In genomic region chr1:112298558-112298957, GRCh38 we compare ENCODE assay signal across 9 cellular contexts.
DNase-seq lines count a peak whose midpoint lies in the region; ATAC-seq, FAIRE-seq and TF ChIP-seq lines count a peak whose summit lies in the region.
"Had no signal": no experiment of that assay in that cellular context is flagged by ENCODE, and none has a peak within 500 bp of the region (broad histone marks: within the 10 kb centered on the region; RNA-seq: fewer than 3 reads in every experiment).

No MANE protein-coding gene starts in this region.

- peak; percentile 73 for FAIRE-seq in keratinocyte (lab: Jason Lieb, UNC)
- FAIRE-seq: islet of Langerhans had no signal

- dilution Hi-C loops in keratinocyte (cut with MboI; ENCODE audit: extremely low pct_ligation_motif_present, low sequenced_read_pairs) = no loop called here

- H3K36me3 ChIP-seq in BJ (ENCODE audit: control insufficient read depth, insufficient read depth, low read length) = no peaks in the 10 kb centered on the region
- H3K36me3 ChIP-seq in keratinocyte (ENCODE audit: control insufficient read depth in 2 of 2, extremely low read depth in 1 of 2, insufficient read depth in 2 of 2, low read length in 2 of 2) = no peaks in the 10 kb centered on the region
- no peaks in the 10 kb centered on the region for H3K36me3 ChIP-seq in vagina

- H3K4me3 ChIP-seq in BJ (ENCODE audit: low read depth, low read length) (no peak overlapping the region), astrocyte of the spinal cord (ENCODE audit: low read depth, low read length) (no peak overlapping the region), keratinocyte (ENCODE audit: control insufficient read depth in 2 of 3, extremely low read depth in 1 of 3, insufficient read depth in 2 of 3, low read depth in 1 of 3, low read length in 3 of 3) (no peak overlapping the region), vagina (no peak overlapping the region)

- intact Hi-C loops in vagina (cut with DNase I) = no loop called here

- H3K4me1 ChIP-seq in keratinocyte (ENCODE audit: control insufficient read depth, extremely low read depth, insufficient read depth, low read length) = peaks cover 5% of the 10 kb centered on the region
- H3K4me1 ChIP-seq in vagina = no peaks in the 10 kb centered on the region

- H3K27ac ChIP-seq in keratinocyte (ENCODE audit: control insufficient read depth, insufficient read depth, low read length) = no peak overlapping the region
- no peak overlapping the region for H3K27ac ChIP-seq in vagina

- TF ChIP-seq CTCF in BJ (IDR thresholded peaks at IDR 0.05; ENCODE audit: insufficient read depth, low read depth, low read length) = peak; percentile 72
- TF ChIP-seq CTCF in GM13977 (IDR thresholded peaks at IDR 0.05; ENCODE audit: extremely low read depth, insufficient read depth, missing control alignments) = peak; percentile 57
- peak; percentile 70 for TF ChIP-seq CTCF in astrocyte of the spinal cord (IDR thresholded peaks at IDR 0.05; ENCODE audit: low read depth, low read length)
- TF ChIP-seq CTCF in keratinocyte (optimal IDR thresholded peaks at IDR 0.05 in 1 of 3, IDR thresholded peaks at IDR 0.05 in 1 of 3, conservative IDR thresholded peaks at IDR 0.05 in 1 of 3; ENCODE audit: extremely low read depth in 1 of 3, insufficient read depth in 2 of 3, low read length in 3 of 3) = peak; percentile 82 to 92 (median 83)
- peak in 2 of 3 experiments; percentile 5 to 36 for TF ChIP-seq CTCF in vagina (IDR thresholded peaks at IDR 0.05)

- DNase-seq in BJ (ENCODE audit: low read depth) (no peak), GM13977 (ENCODE audit: low spot score) (peak; percentile 23), NCI-H526 treated with DMSO at 0.1 percent for 48 hours (lab: John Stamatoyannopoulos, UW) (peak; percentile 29), astrocyte of the spinal cord (ENCODE audit: low read depth, low spot score) (peak; percentile 19), keratinocyte (ENCODE audit: low read depth, low spot score) (peak; percentile 17), vagina (ENCODE audit: extremely low spot score in 2 of 2) (no peak), NOMO-1 treated with dmso at 0.1 percent for 144 hours (lab: John Stamatoyannopoulos, UW; ENCODE audit: unreplicated experiment) (no peak)

- TF ChIP-seq POLR2A in vagina (IDR thresholded peaks at IDR 0.05) = no peak

- H3K27me3 ChIP-seq in BJ (ENCODE audit: control insufficient read depth, insufficient read depth, low read length) = no peaks in the 10 kb centered on the region; the same call in 1 of the 2 replicates
- no peaks in the 10 kb centered on the region for H3K27me3 ChIP-seq in keratinocyte (ENCODE audit: control insufficient read depth, extremely low read depth, insufficient read depth, low read length)
- H3K27me3 ChIP-seq in vagina = no peaks in the 10 kb centered on the region

- no peaks in the 10 kb centered on the region for H4K20me1 ChIP-seq in keratinocyte (ENCODE audit: control insufficient read depth, extremely low read depth, insufficient read depth, low read length)

- CTCF ChIA-PET in BJ (lab: Yijun Ruan, JAX) = interaction anchor here (0.6 to 3.7 kb wide), 14 partner anchors 9 to 73 kb away, joined by 3 to 48 read pairs (median 4); no protein-coding TSS in a partner anchor

- no peak overlapping the region for H2AFZ ChIP-seq in keratinocyte (ENCODE audit: control insufficient read depth, low read length)

- H3K9ac ChIP-seq in keratinocyte (ENCODE audit: control insufficient read depth, extremely low read depth, insufficient read depth, low read length) = no peak overlapping the region

- no peaks in the 10 kb centered on the region for H3K79me2 ChIP-seq in keratinocyte (ENCODE audit: control insufficient read depth, insufficient read depth, low read length)

- in situ Hi-C loops in GM13977 (cut with MboI; ENCODE audit: low pct_unique_long_range_greater_than_20kb, low sequenced_read_pairs, unreplicated experiment) (no loop called here), astrocyte of the spinal cord (cut with HindIII; ENCODE audit: low sequenced_read_pairs) (no loop called here)

- H3K4me2 ChIP-seq in keratinocyte (ENCODE audit: control insufficient read depth, extremely low read depth, insufficient read depth, low read depth, low read length) = no peak overlapping the region

- POLR2A ChIA-PET in BJ (lab: Charles Lee) = interaction anchor here (0.7 kb wide), 1 partner anchor 394 kb away, joined by 4 read pairs; no protein-coding TSS in a partner anchor

- no peaks in the 10 kb centered on the region for H3K9me1 ChIP-seq in keratinocyte (ENCODE audit: control insufficient read depth, extremely low read depth, insufficient read depth, low read length)

- H3K9me3 ChIP-seq in keratinocyte (ENCODE audit: control insufficient read depth, low read depth, low read length) (no peaks in the 10 kb centered on the region), vagina (no peaks in the 10 kb centered on the region)

- ATAC-seq in GM21528 (IDR thresholded peaks at IDR 0.05; ENCODE audit: low FRiP score, unreplicated experiment) = no peak

Comparison
In these comparisons a context has a peak if more than half of its experiments do, and no peak if none do; other contexts are left out.
1. DNase-seq: peak in GM13977 (single experiment), NCI-H526 treated with DMSO at 0.1 percent for 48 hours (single experiment), astrocyte of the spinal cord (single experiment) and keratinocyte (single experiment); none in BJ (single experiment), vagina (0 of 2) and NOMO-1 treated with dmso at 0.1 percent for 144 hours (single experiment).
2. CTCF ChIP-seq: peak in every context shown above with its lines; median percentile 83 in keratinocyte; 72 in BJ; 70 in astrocyte of the spinal cord; 57 in GM13977; 20 in vagina.